8 cellular contexts compared by ENCODE assay signal in genomic region chr2:21854938-21855337, GRCh38.
"Had no signal": no experiment of that assay in that cellular context is flagged by ENCODE, and none has a peak within 500 bp of the region (broad histone marks: within the 10 kb centered on the region; RNA-seq: fewer than 3 reads in every experiment).

No MANE protein-coding gene starts in this region.

- H3K4me1 ChIP-seq: HAP-1 had no signal

- ATAC-seq: GM23338, HCT116 had no signal

- H3K4me2 ChIP-seq: GM23338, KMS-11 had no signal

- H3K9me3 ChIP-seq: HAP-1 had no signal

- H2AFZ ChIP-seq: GM23338 had no signal

- H3K27ac ChIP-seq: KMS-11 had no signal

- H3K36me3 ChIP-seq: HAP-1 had no signal

- H3K9ac ChIP-seq: KMS-11 had no signal

- FAIRE-seq: HTR-8/SVneo had no signal

- H3K4me3 ChIP-seq: GM23338, HAP-1 had no signal

- DNase-seq: H7, HFFc6, KBM-7 had no signal
